ENCODE assay signal across 15 cellular contexts in genomic region chr18:76145968-76146367, GRCh38.
"Had no signal": no experiment of that assay in that cellular context is flagged by ENCODE, and none has a peak within 500 bp of the region (broad histone marks: within the 10 kb centered on the region; RNA-seq: fewer than 3 reads in every experiment).

No MANE protein-coding gene starts in this region.

- ATAC-seq: right lobe of liver; stimulated activated memory B cell treated with anti-CD40 and anti-IgM and Interleukin-4, amounts not matched to agents 10 μg/mL and 1 μg/mL and 100 μg/mL, for 72 hours had no signal

- DNase-seq: activated CD4-positive, alpha-beta T cell treated with anti-CD3 and anti-CD28 coated beads, Interleukin-2, amount 50 U/mL, for 48 hours; activated naive CD4-positive, alpha-beta T cell treated with Interleukin-2 at 50 U/mL for 16 hours; activated naive CD8-positive, alpha-beta T cell treated with anti-CD3 and anti-CD28 coated beads for 36 hours; activated T-cell treated with anti-CD3 and anti-CD28 coated beads, Interleukin-2, amount 50 U/mL, for 48 hours; central memory CD4-positive, alpha-beta T cell; dermis blood vessel endothelial cell; effector CD8-positive, alpha-beta T cell; erythroblast; foreskin fibroblast; left ventricle myocardium inferior; occipital lobe; right lobe of liver; stimulated activated CD4-positive, alpha-beta T cell treated with anti-CD3 and anti-CD28 coated beads, Interleukin-1b, Interleukin-23, amount 100 ng/mL, for 48 hours; stomach had no signal
